ENCODE assay signal across 23 cellular contexts in genomic region chr6:139306582-139306981, GRCh38. TPM values are rescaled to one million over a fixed set of nuclear protein-coding genes. Genes with fewer than 3 reads are reported as not detected.
"Had no signal": no experiment of that assay in that cellular context is flagged by ENCODE, and none has a peak within 500 bp of the region (broad histone marks: within the 10 kb centered on the region; RNA-seq: fewer than 3 reads in every experiment).

No MANE protein-coding gene starts in this region.

- H3K27ac ChIP-seq: transverse colon had no signal

- ATAC-seq: activated T-cell treated with anti-CD3 and anti-CD28 coated beads, Interleukin-2, amount 50 U/mL, for 4 hours; activated T-helper 17 cell treated with anti-CD3 and anti-CD28 coated beads, Interleukin-2, amount 50 U/mL, for 72 hours; left ventricle myocardium superior; naive thymus-derived CD8-positive, alpha-beta T cell; right cardiac atrium had no signal

- H3K4me3 Mint-ChIP-seq: activated CD4-positive, alpha-beta memory T cell treated with anti-CD3 and anti-CD28 coated beads, Interleukin-2, amount 10 ng/mL, durations not matched to agents 7 days and 5 days; activated T-cell treated with anti-CD3 and anti-CD28 coated beads, Interleukin-2, amount 50 U/mL, for 4 hours; activated T-helper 17 cell treated with anti-CD3 and anti-CD28 coated beads, Interleukin-2, amount 50 U/mL, for 72 hours; naive thymus-derived CD8-positive, alpha-beta T cell had no signal

- H3K4me3 ChIP-seq: transverse colon had no signal

- H3K9me3 ChIP-seq: transverse colon had no signal

- DNase-seq: activated CD4-positive, alpha-beta memory T cell treated with anti-CD3 and anti-CD28 coated beads, Interleukin-2, amount 10 ng/mL, durations not matched to agents 7 days and 5 days; activated CD4-positive, alpha-beta T cell treated with anti-CD3 and anti-CD28 coated beads for 48 hours; activated gamma-delta T cell treated with Interleukin-2 at 50 U/mL for 16 hours; activated naive CD4-positive, alpha-beta T cell treated with anti-CD3 and anti-CD28 coated beads, Interleukin-2, amount 50 U/mL, for 16 hours; activated T-cell treated with anti-CD3 and anti-CD28 coated beads, Interleukin-2, amount 50 U/mL, for 4 hours; amygdala; effector CD8-positive, alpha-beta T cell; left ventricle myocardium superior; midbrain; naive thymus-derived CD8-positive, alpha-beta T cell; posterior cingulate gyrus; right cardiac atrium; stimulated activated CD4-positive, alpha-beta T cell treated with anti-CD3 and anti-CD28 coated beads, Interleukin-15, amount 100 ng/mL, for 24 hours; stimulated activated CD4-positive, alpha-beta T cell treated with anti-CD3 and anti-CD28 coated beads, Interleukin-2, amount 100 ng/mL, for 24 hours; stimulated activated naive CD4-positive, alpha-beta T cell treated with Interleukin-2 at 50 U/mL for 16 hours; T-helper 2 cell; transverse colon had no signal

- H3K36me3 Mint-ChIP-seq: naive thymus-derived CD8-positive, alpha-beta T cell had no signal

- H3K9me3 Mint-ChIP-seq: activated CD4-positive, alpha-beta memory T cell treated with anti-CD3 and anti-CD28 coated beads, Interleukin-2, amount 10 ng/mL, durations not matched to agents 7 days and 5 days; activated T-cell treated with anti-CD3 and anti-CD28 coated beads, Interleukin-2, amount 50 U/mL, for 4 hours; activated T-helper 17 cell treated with anti-CD3 and anti-CD28 coated beads, Interleukin-2, amount 50 U/mL, for 72 hours; naive thymus-derived CD8-positive, alpha-beta T cell had no signal

- H3K27me3 Mint-ChIP-seq: activated T-helper 17 cell treated with anti-CD3 and anti-CD28 coated beads, Interleukin-2, amount 50 U/mL, for 72 hours; naive thymus-derived CD8-positive, alpha-beta T cell had no signal

- H3K36me3 ChIP-seq: transverse colon had no signal

- H3K27me3 ChIP-seq: transverse colon had no signal

- FAIRE-seq: colon, frontal cortex, islet of Langerhans, urothelium cell line had no signal

- H3K27ac Mint-ChIP-seq: activated CD4-positive, alpha-beta memory T cell treated with anti-CD3 and anti-CD28 coated beads, Interleukin-2, amount 10 ng/mL, durations not matched to agents 7 days and 5 days; activated T-helper 17 cell treated with anti-CD3 and anti-CD28 coated beads, Interleukin-2, amount 50 U/mL, for 72 hours had no signal

RNA-seq across cellular contexts. Expression of gene TXLNB, which starts 14.8 kb away (rescaled TPM):
- total RNA-seq: epithelial cell of proximal tubule had no signal
